In the genomic region with DNA sequence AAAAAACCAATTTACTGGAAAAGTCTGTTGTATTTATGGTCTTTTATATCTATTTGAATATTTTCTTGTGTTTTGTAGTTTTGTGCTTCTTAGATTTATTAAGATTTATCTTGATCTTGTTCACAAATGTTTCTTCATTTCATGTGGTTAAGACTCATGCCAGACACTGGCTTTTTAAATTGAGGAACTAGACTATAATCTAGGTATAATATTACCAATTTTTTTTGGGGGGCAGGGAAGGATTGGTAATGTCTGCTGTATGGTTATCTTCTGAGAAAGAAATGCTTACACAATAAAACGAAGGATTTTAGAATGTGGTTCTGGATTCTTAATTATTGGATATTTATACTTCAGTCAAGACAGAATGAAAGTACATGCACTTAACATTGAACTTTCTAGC, we compare ENCODE assay signal across 18 cellular contexts.
"Had no signal": no experiment of that assay in that cellular context is flagged by ENCODE, and none has a peak within 500 bp of the region (broad histone marks: within the 10 kb centered on the region; RNA-seq: fewer than 3 reads in every experiment).

No MANE protein-coding gene starts in this region.

- H3K27me3 Mint-ChIP-seq: activated naive CD8-positive, alpha-beta T cell had no signal

- ATAC-seq: left lobe of liver; stimulated activated effector memory CD8-positive, alpha-beta T cell treated with anti-CD3 and anti-CD28 coated beads, Interleukin-12 subunit alpha, Interleukin-12 subunit beta, amount 100 ng/mL, for 72 hours had no signal

- H3K9me3 Mint-ChIP-seq: stimulated activated effector memory CD8-positive, alpha-beta T cell treated with anti-CD3 and anti-CD28 coated beads, Interleukin-12 subunit alpha, Interleukin-12 subunit beta, amount 100 ng/mL, for 72 hours had no signal

- H3K27ac ChIP-seq: sigmoid colon, testis, upper lobe of left lung had no signal

- H3K4me3 Mint-ChIP-seq: activated naive CD8-positive, alpha-beta T cell; stimulated activated effector memory CD8-positive, alpha-beta T cell treated with anti-CD3 and anti-CD28 coated beads, Interleukin-12 subunit alpha, Interleukin-12 subunit beta, amount 100 ng/mL, for 72 hours had no signal

- DNase-seq: activated CD4-positive, alpha-beta T cell treated with anti-CD3 and anti-CD28 coated beads, Interleukin-2, amount 50 U/mL, for 4 hours; cerebellar nuclear complex; cortex of kidney; effector CD4-positive, alpha-beta T cell; head of caudate nucleus; kidney; occipital lobe; posterior cingulate gyrus; sigmoid colon; stimulated activated CD4-positive, alpha-beta T cell treated with anti-CD3 and anti-CD28 coated beads, Interleukin-4, amount 100 ng/mL, for 24 hours; T1000; testis; upper lobe of left lung had no signal

- H3K4me1 ChIP-seq: sigmoid colon, testis, upper lobe of left lung had no signal

- H3K27ac Mint-ChIP-seq: activated naive CD8-positive, alpha-beta T cell; stimulated activated effector memory CD8-positive, alpha-beta T cell treated with anti-CD3 and anti-CD28 coated beads, Interleukin-12 subunit alpha, Interleukin-12 subunit beta, amount 100 ng/mL, for 72 hours had no signal

- H3K4me3 ChIP-seq: sigmoid colon, testis, upper lobe of left lung had no signal

- FAIRE-seq: bronchial epithelial cell, frontal cortex, kidney had no signal

- H3K4me1 Mint-ChIP-seq: stimulated activated effector memory CD8-positive, alpha-beta T cell treated with anti-CD3 and anti-CD28 coated beads, Interleukin-12 subunit alpha, Interleukin-12 subunit beta, amount 100 ng/mL, for 72 hours had no signal

- H3K9me3 ChIP-seq: sigmoid colon, testis, upper lobe of left lung had no signal
